In genomic region chrX:9885150-9885549, GRCh38 we compare ENCODE assay signal across 9 cellular contexts.
DNase-seq lines count a peak whose midpoint lies in the region; ATAC-seq, FAIRE-seq and TF ChIP-seq lines count a peak whose summit lies in the region.
"Had no signal": no experiment of that assay in that cellular context is flagged by ENCODE, and none has a peak within 500 bp of the region (broad histone marks: within the 10 kb centered on the region; RNA-seq: fewer than 3 reads in every experiment).

No MANE protein-coding gene starts in this region.

- H3K79me2 ChIP-seq in DND-41 (ENCODE audit: insufficient read depth, low read length) = no peaks in the 10 kb centered on the region

- no peak overlapping the region for H3K27ac ChIP-seq in DND-41 (ENCODE audit: low read length)

- H3K4me3 ChIP-seq in DND-41 (ENCODE audit: low read depth in 1 of 2, low read length in 2 of 2) (no peak overlapping the region), choroid plexus epithelial cell (ENCODE audit: low read depth, low read length) (no peak overlapping the region)

- H3K4me1 ChIP-seq in DND-41 (ENCODE audit: insufficient read depth, low read length) = no peaks in the 10 kb centered on the region

- H3K4me2 ChIP-seq in DND-41 (ENCODE audit: insufficient read depth, low read length) = no peak overlapping the region

- no peaks in the 10 kb centered on the region for H3K9me3 ChIP-seq in DND-41 (ENCODE audit: insufficient read depth, low read length, severe bottlenecking)

- H4K20me1 ChIP-seq in DND-41 (ENCODE audit: insufficient read depth, low read length) = no peaks in the 10 kb centered on the region

- peak; percentile 99 for ATAC-seq in DND-41 (ENCODE audit: insufficient read depth, low read depth)
- no peak for ATAC-seq in HG03432 (IDR thresholded peaks at IDR 0.05; ENCODE audit: unreplicated experiment)

- no peaks in the 10 kb centered on the region for H3K27me3 ChIP-seq in DND-41 (ENCODE audit: insufficient read depth, low read length, poor library complexity)

- FAIRE-seq in H54 (lab: Jason Lieb, UNC) = no peak
- FAIRE-seq: TTC549 had no signal

- TF ChIP-seq CTCF in DND-41 (IDR thresholded peaks at IDR 0.05; ENCODE audit: borderline replicate concordance, extremely low read depth, low read length, poor library complexity, severe bottlenecking) (peak; percentile 75), choroid plexus epithelial cell (conservative IDR thresholded peaks at IDR 0.05; ENCODE audit: low read depth, low read length) (peak; percentile 78)

- TF ChIP-seq POLR2A in H54 (IDR thresholded peaks at IDR 0.05; ENCODE audit: low read depth, low read length) = no peak

- no peak overlapping the region for H2AFZ ChIP-seq in DND-41 (ENCODE audit: low read depth, low read length)

- no peak overlapping the region for H3K9ac ChIP-seq in DND-41 (ENCODE audit: low read depth, low read length)

- H3K36me3 ChIP-seq in DND-41 (ENCODE audit: insufficient read depth, low read length) = no peaks in the 10 kb centered on the region

- peak; percentile 66 for DNase-seq in DND-41
- DNase-seq in H54 (ENCODE audit: insufficient read length, low spot score) = peak; percentile 22
- peak; percentile 5 for DNase-seq in NCI-H146 treated with DMSO at 0.1 percent for 48 hours (lab: John Stamatoyannopoulos, UW; ENCODE audit: unreplicated experiment)
- peak; percentile 12 for DNase-seq in activated CD4-positive, alpha-beta T cell treated with anti-CD3 and anti-CD28 coated beads for 1 hour
- DNase-seq in choroid plexus epithelial cell (ENCODE audit: low read depth) = peak; percentile 80
- DNase-seq in medulla oblongata (ENCODE audit: extremely low spot score) = peak; percentile 82
- DNase-seq in stimulated activated CD8-positive, alpha-beta memory T cell treated with anti-CD3 and anti-CD28 coated beads, Interleukin-4, amount 100 ng/mL, for 24 hours (ENCODE audit: low read depth) = peak; percentile 42

Comparison
In these comparisons a context has a peak if more than half of its experiments do, and no peak if none do; other contexts are left out.
1. DNase-seq: peak in every context shown above with its lines; median percentile 82 in medulla oblongata; 80 in choroid plexus epithelial cell; 66 in DND-41; 42 in stimulated activated CD8-positive, alpha-beta memory T cell treated with anti-CD3 and anti-CD28 coated beads, Interleukin-4, amount 100 ng/mL, for 24 hours; 22 in H54; 12 in activated CD4-positive, alpha-beta T cell treated with anti-CD3 and anti-CD28 coated beads for 1 hour; 5 in NCI-H146 treated with DMSO at 0.1 percent for 48 hours.